27 cellular contexts compared by ENCODE assay signal in genomic region chr13:91135376-91135775, GRCh38.
"Had no signal": no experiment of that assay in that cellular context is flagged by ENCODE, and none has a peak within 500 bp of the region (broad histone marks: within the 10 kb centered on the region; RNA-seq: fewer than 3 reads in every experiment).

No MANE protein-coding gene starts in this region.

- H3K4me3 ChIP-seq: MG63, SK-N-MC had no signal

- FAIRE-seq: TTC549 had no signal

- H3K9me3 ChIP-seq: MG63 had no signal

- H3K27ac Mint-ChIP-seq: activated CD4-positive, alpha-beta memory T cell treated with anti-CD3 and anti-CD28 coated beads for 36 hours; activated CD4-positive, alpha-beta T cell treated with anti-CD3 and anti-CD28 coated beads, Interleukin-2, amount 10 ng/mL, durations not matched to agents 7 days and 5 days; activated naive CD4-positive, alpha-beta T cell treated with anti-CD3 and anti-CD28 coated beads, Interleukin-2, amount 50 U/mL, for 72 hours; activated naive CD8-positive, alpha-beta T cell treated with anti-CD3 and anti-CD28 coated beads, Interleukin-2, amount 50 U/mL, for 24 hours; T-cell had no signal

- H3K4me3 Mint-ChIP-seq: activated CD4-positive, alpha-beta memory T cell treated with anti-CD3 and anti-CD28 coated beads for 36 hours; activated CD4-positive, alpha-beta T cell treated with anti-CD3 and anti-CD28 coated beads, Interleukin-2, amount 10 ng/mL, durations not matched to agents 7 days and 5 days; activated naive CD8-positive, alpha-beta T cell treated with anti-CD3 and anti-CD28 coated beads, Interleukin-2, amount 50 U/mL, for 24 hours; activated T-cell treated with anti-CD3 and anti-CD28 coated beads, Interleukin-2, amount 50 U/mL, for 4 hours; T-cell had no signal

- H3K36me3 Mint-ChIP-seq: activated CD4-positive, alpha-beta memory T cell treated with anti-CD3 and anti-CD28 coated beads for 36 hours; activated naive CD4-positive, alpha-beta T cell treated with anti-CD3 and anti-CD28 coated beads, Interleukin-2, amount 50 U/mL, for 72 hours; T-cell had no signal

- DNase-seq: activated CD4-positive, alpha-beta memory T cell treated with anti-CD3 and anti-CD28 coated beads for 36 hours; activated CD4-positive, alpha-beta T cell treated with anti-CD3 and anti-CD28 coated beads, Interleukin-2, amount 10 ng/mL, durations not matched to agents 7 days and 5 days; activated CD4-positive, CD25-positive, alpha-beta regulatory T cell; activated CD8-positive, alpha-beta memory T cell treated with anti-CD3 and anti-CD28 coated beads for 24 hours; activated effector memory CD4-positive, alpha-beta T cell treated with anti-CD3 and anti-CD28 coated beads, Interleukin-2, amount 50 U/mL, for 16 hours; activated naive CD4-positive, alpha-beta T cell treated with Interleukin-2 at 50 U/mL for 16 hours; activated naive CD8-positive, alpha-beta T cell treated with anti-CD3 and anti-CD28 coated beads, Interleukin-2, amount 50 U/mL, for 24 hours; activated T-cell treated with anti-CD3 and anti-CD28 coated beads, Interleukin-2, amount 50 U/mL, for 4 hours; amygdala; brain microvascular endothelial cell; MG63; NCI-H1092 treated with DMSO at 0.1 percent for 48 hours; NCI-H1417 treated with DMSO at 0.1 percent for 48 hours; NCI-H1694; NCI-H2029 treated with DMSO at 0.1 percent for 48 hours; NCI-H510A treated with DMSO at 0.1 percent for 48 hours; NCI-H69; NK-92 treated with Interleukin-12 subunit alpha and Interleukin-12 subunit beta, amount 100 ng/mL, for 24 hours; OCI-M1; RPMI8226; T-cell; T-helper 2 cell; T1000 had no signal

- H3K36me3 ChIP-seq: brain microvascular endothelial cell, MG63 had no signal

- H3K4me1 Mint-ChIP-seq: activated CD4-positive, alpha-beta T cell treated with anti-CD3 and anti-CD28 coated beads, Interleukin-2, amount 10 ng/mL, durations not matched to agents 7 days and 5 days; activated naive CD8-positive, alpha-beta T cell treated with anti-CD3 and anti-CD28 coated beads, Interleukin-2, amount 50 U/mL, for 24 hours; T-cell had no signal

- H3K9me3 Mint-ChIP-seq: activated CD4-positive, alpha-beta memory T cell treated with anti-CD3 and anti-CD28 coated beads for 36 hours; activated CD4-positive, alpha-beta T cell treated with anti-CD3 and anti-CD28 coated beads, Interleukin-2, amount 10 ng/mL, durations not matched to agents 7 days and 5 days; activated naive CD4-positive, alpha-beta T cell treated with anti-CD3 and anti-CD28 coated beads, Interleukin-2, amount 50 U/mL, for 72 hours; activated naive CD8-positive, alpha-beta T cell treated with anti-CD3 and anti-CD28 coated beads, Interleukin-2, amount 50 U/mL, for 24 hours; activated T-cell treated with anti-CD3 and anti-CD28 coated beads, Interleukin-2, amount 50 U/mL, for 4 hours; T-cell had no signal

- H3K27ac ChIP-seq: brain microvascular endothelial cell, SK-N-MC, VCaP had no signal

- H3K27me3 Mint-ChIP-seq: activated CD4-positive, alpha-beta memory T cell treated with anti-CD3 and anti-CD28 coated beads for 36 hours; T-cell had no signal
